13 cellular contexts compared by ENCODE assay signal in the genomic region with DNA sequence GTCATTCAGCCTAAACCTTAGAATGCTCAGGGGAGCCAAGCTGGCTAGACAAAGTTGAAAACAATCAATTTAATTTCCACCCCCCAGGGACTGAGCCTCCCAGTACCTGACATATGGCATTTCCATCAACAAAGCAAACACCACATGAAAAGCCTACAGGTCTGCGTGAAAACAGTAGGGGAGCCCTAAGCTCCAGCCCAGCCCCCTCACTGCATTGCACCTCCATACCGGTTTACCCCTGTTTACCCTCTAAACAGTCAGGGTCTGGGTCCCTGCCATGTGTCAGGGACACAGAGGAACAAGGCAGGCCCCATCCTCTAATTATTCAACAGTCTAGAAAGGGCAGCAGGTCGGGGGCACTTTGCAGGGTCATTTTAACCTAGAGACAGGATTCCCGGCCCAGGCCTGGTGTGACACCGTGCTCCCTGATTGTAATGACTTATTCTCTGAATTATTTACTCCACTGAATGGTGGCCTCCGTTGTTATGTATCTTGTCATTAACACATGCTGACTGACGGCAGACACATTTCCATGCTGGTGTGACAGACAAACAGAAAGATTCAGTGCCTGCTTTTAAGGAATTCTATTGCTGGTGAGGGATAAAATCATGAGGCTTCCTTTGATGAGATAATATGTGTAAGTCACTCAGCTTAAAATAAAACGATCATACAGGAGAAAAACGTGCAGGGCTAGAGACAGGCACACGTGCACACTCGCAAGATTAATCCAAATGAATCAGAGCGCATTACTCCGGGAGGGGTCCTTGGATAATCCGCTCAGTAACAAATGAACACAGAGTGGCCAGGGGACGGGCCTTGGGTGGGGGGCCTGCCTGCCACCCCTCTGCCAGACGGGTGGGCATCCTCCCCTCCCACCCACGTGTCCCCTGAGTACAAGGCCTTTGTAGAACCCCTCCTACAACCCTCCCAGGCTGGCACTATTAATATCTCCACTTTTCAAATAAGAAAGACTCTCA. TPM values are rescaled to one million over a fixed set of nuclear protein-coding genes. Genes with fewer than 3 reads are reported as not detected.
DNase-seq lines count a peak whose midpoint lies in the region; ATAC-seq and TF ChIP-seq lines count a peak whose summit lies in the region.
"Had no signal": no experiment of that assay in that cellular context is flagged by ENCODE, and none has a peak within 500 bp of the region (broad histone marks: within the 10 kb centered on the region; RNA-seq: fewer than 3 reads in every experiment).

No MANE protein-coding gene starts in this region.

- no peaks in the 10 kb centered on the region for H3K36me3 ChIP-seq in neural cell (ENCODE audit: insufficient read depth, low read length)
- H3K36me3 ChIP-seq in lower lobe of right lung: no peaks in the 10 kb centered on the region

- DNase-seq in activated CD4-positive, alpha-beta T cell treated with anti-CD3 and anti-CD28 coated beads, Interleukin-2, amount 10 ng/mL, durations not matched to agents 24 days and 14 days: no peak
- DNase-seq in activated CD4-positive, alpha-beta T cell treated with anti-CD3 and anti-CD28 coated beads, Interleukin-2, amount 50 U/mL, for 1 hour: no peak
- DNase-seq in NCI-H146 treated with DMSO at 0.1 percent for 48 hours (lab: John Stamatoyannopoulos, UW; ENCODE audit: unreplicated experiment) (peak; percentile 11), lower lobe of right lung (no peak), foreskin keratinocyte (no peak)
- no peak for DNase-seq in stimulated activated CD4-positive, alpha-beta T cell treated with anti-CD3 and anti-CD28 coated beads, Interleukin-4, amount 100 ng/mL, for 24 hours
- DNase-seq: activated CD4-positive, alpha-beta T cell treated with anti-CD3 and anti-CD28 coated beads, Interleukin-2, amount 50 U/mL, for 48 hours; amygdala; EL had no signal

- no peak overlapping the region for H3K4me3 Mint-ChIP-seq in activated CD4-positive, alpha-beta T cell treated with anti-CD3 and anti-CD28 coated beads, Interleukin-2, amount 10 ng/mL, durations not matched to agents 24 days and 14 days
- H3K4me3 Mint-ChIP-seq in activated T-helper 17 cell treated with anti-CD3 and anti-CD28 coated beads, Interleukin-2, amount 50 U/mL, for 72 hours: peak overlapping the region; percentile 99
- H3K4me3 Mint-ChIP-seq: nephron had no signal

- H3K27ac ChIP-seq in neural cell (ENCODE audit: low read length) (peak overlapping the region; percentile 32), lower lobe of right lung (no peak overlapping the region), foreskin keratinocyte (no peak overlapping the region)

- H3K36me3 Mint-ChIP-seq in activated CD4-positive, alpha-beta T cell treated with anti-CD3 and anti-CD28 coated beads, Interleukin-2, amount 10 ng/mL, durations not matched to agents 24 days and 14 days (ENCODE audit: low read depth): peaks cover 31% of the 10 kb centered on the region
- H3K36me3 Mint-ChIP-seq in activated T-helper 17 cell treated with anti-CD3 and anti-CD28 coated beads, Interleukin-2, amount 50 U/mL, for 72 hours (ENCODE audit: low read depth): peaks cover 54% of the 10 kb centered on the region

- no peaks in the 10 kb centered on the region for H3K9me3 ChIP-seq in neural cell (ENCODE audit: low read length)
- H3K9me3 ChIP-seq in lower lobe of right lung: no peaks in the 10 kb centered on the region

- peaks cover 22% of the 10 kb centered on the region for H3K79me2 ChIP-seq in neural cell (replicated peaks; ENCODE audit: insufficient read depth, low read length)

- H3K27me3 Mint-ChIP-seq in activated CD4-positive, alpha-beta T cell treated with anti-CD3 and anti-CD28 coated beads, Interleukin-2, amount 10 ng/mL, durations not matched to agents 24 days and 14 days: no peaks in the 10 kb centered on the region
- H3K27me3 Mint-ChIP-seq in activated T-helper 17 cell treated with anti-CD3 and anti-CD28 coated beads, Interleukin-2, amount 50 U/mL, for 72 hours: no peaks in the 10 kb centered on the region

- no peak overlapping the region for H3K4me2 ChIP-seq in neural cell (ENCODE audit: low read length)

- H3K27me3 ChIP-seq in neural cell (ENCODE audit: insufficient read depth, low read depth, low read length) (no peaks in the 10 kb centered on the region), lower lobe of right lung (ENCODE audit: low read depth) (no peaks in the 10 kb centered on the region), foreskin keratinocyte (no peaks in the 10 kb centered on the region)

- no peaks in the 10 kb centered on the region for H3K9me2 ChIP-seq in neural cell (ENCODE audit: insufficient read depth, low read length)

- TF ChIP-seq RAD21 in neural cell (conservative IDR thresholded peaks at IDR 0.05): no peak

- intact Hi-C loops in activated CD4-positive, alpha-beta T cell treated with anti-CD3 and anti-CD28 coated beads, Interleukin-2, amount 10 ng/mL, durations not matched to agents 24 days and 14 days (cut with micrococcal nuclease): no loop called here
- intact Hi-C loops in lower lobe of right lung (cut with DNase I): no loop called here

- H2AFZ ChIP-seq in neural cell (ENCODE audit: low read depth, low read length): no peak overlapping the region

- TF ChIP-seq CTCF in neural cell (IDR thresholded peaks at IDR 0.05; ENCODE audit: poor library complexity, severe bottlenecking) (no peak), lower lobe of right lung (IDR thresholded peaks at IDR 0.05) (no peak), foreskin keratinocyte (conservative IDR thresholded peaks at IDR 0.05) (no peak)

- no peak for TF ChIP-seq EP300 in neural cell (conservative IDR thresholded peaks at IDR 0.05; ENCODE audit: poor library complexity, severe bottlenecking)

- ATAC-seq in activated T-helper 17 cell treated with anti-CD3 and anti-CD28 coated beads, Interleukin-2, amount 50 U/mL, for 72 hours (replicated peaks): no peak
- ATAC-seq in lower lobe of right lung: no peak
- no peak for ATAC-seq in foreskin keratinocyte
- ATAC-seq: SK-N-SH treated with all-trans-retinoic acid at 6 μM for 48 hours had no signal

- no peak overlapping the region for H3K9ac ChIP-seq in neural cell (ENCODE audit: low read length)

- H3K9me3 Mint-ChIP-seq in activated CD4-positive, alpha-beta T cell treated with anti-CD3 and anti-CD28 coated beads, Interleukin-2, amount 10 ng/mL, durations not matched to agents 24 days and 14 days: no peaks in the 10 kb centered on the region
- H3K9me3 Mint-ChIP-seq in activated T-helper 17 cell treated with anti-CD3 and anti-CD28 coated beads, Interleukin-2, amount 50 U/mL, for 72 hours: no peaks in the 10 kb centered on the region
- H3K9me3 Mint-ChIP-seq: nephron had no signal

- H3F3A ChIP-seq in neural cell (ENCODE audit: insufficient read depth, low read length, poor library complexity, severe bottlenecking): no peaks in the 10 kb centered on the region

- H3K4me1 ChIP-seq in lower lobe of right lung (peaks cover 66% of the 10 kb centered on the region), foreskin keratinocyte (peaks cover 25% of the 10 kb centered on the region)

- peak overlapping the region; percentile 92 for H3K27ac Mint-ChIP-seq in activated CD4-positive, alpha-beta T cell treated with anti-CD3 and anti-CD28 coated beads, Interleukin-2, amount 10 ng/mL, durations not matched to agents 24 days and 14 days
- peak overlapping the region; percentile 89 for H3K27ac Mint-ChIP-seq in activated T-helper 17 cell treated with anti-CD3 and anti-CD28 coated beads, Interleukin-2, amount 50 U/mL, for 72 hours

- no peaks in the 10 kb centered on the region for H4K20me1 ChIP-seq in neural cell (ENCODE audit: insufficient read depth)

- H3K4me1 Mint-ChIP-seq in activated CD4-positive, alpha-beta T cell treated with anti-CD3 and anti-CD28 coated beads, Interleukin-2, amount 10 ng/mL, durations not matched to agents 24 days and 14 days: peaks cover 71% of the 10 kb centered on the region
- peaks cover 73% of the 10 kb centered on the region for H3K4me1 Mint-ChIP-seq in activated T-helper 17 cell treated with anti-CD3 and anti-CD28 coated beads, Interleukin-2, amount 50 U/mL, for 72 hours

- H3K4me3 ChIP-seq in neural cell (ENCODE audit: low read length): no peak overlapping the region
- no peak overlapping the region for H3K4me3 ChIP-seq in lower lobe of right lung

TF ChIP-seq in neural cell, 6 proteins besides CTCF, POLR2A, EP300 and RAD21 (continues in another document):
- TF ChIP-seq SMC3 (conservative IDR thresholded peaks at IDR 0.05; ENCODE audit: poor library complexity) (no peak), TAF1 (IDR thresholded peaks at IDR 0.05; ENCODE audit: low read depth) (no peak), MXI1 (conservative IDR thresholded peaks at IDR 0.05; ENCODE audit: poor library complexity, severe bottlenecking) (no peak), EZH2 (IDR thresholded peaks at IDR 0.05; ENCODE audit: borderline replicate concordance, insufficient read depth, low read length, poor library complexity, severe bottlenecking) (no peak)

RNA-seq across cellular contexts. Expression of gene CCDC88C, which starts 23.2 kb away (rescaled TPM):
- 79.7 and 89.9 TPM in 2 replicates for total RNA-seq in activated CD4-positive, alpha-beta T cell treated with anti-CD3 and anti-CD28 coated beads, Interleukin-2, amount 10 ng/mL, durations not matched to agents 24 days and 14 days
- 100 to 1,000 TPM; 143 to 172 TPM for total RNA-seq in activated T-helper 17 cell treated with anti-CD3 and anti-CD28 coated beads, Interleukin-2, amount 50 U/mL, for 72 hours
- polyA plus RNA-seq in neural cell (20.1 and 33.8 TPM in 2 replicates), foreskin keratinocyte (2.4 and 3.7 TPM in 2 replicates)
- 67.4 and 72.3 TPM in 2 replicates for polyA minus RNA-seq in neural cell
- total RNA-seq in lower lobe of right lung (45.8 TPM), foreskin keratinocyte (5.0 and 7.4 TPM in 2 replicates)
